ENCODE assay signal across 16 cellular contexts in the genomic region with DNA sequence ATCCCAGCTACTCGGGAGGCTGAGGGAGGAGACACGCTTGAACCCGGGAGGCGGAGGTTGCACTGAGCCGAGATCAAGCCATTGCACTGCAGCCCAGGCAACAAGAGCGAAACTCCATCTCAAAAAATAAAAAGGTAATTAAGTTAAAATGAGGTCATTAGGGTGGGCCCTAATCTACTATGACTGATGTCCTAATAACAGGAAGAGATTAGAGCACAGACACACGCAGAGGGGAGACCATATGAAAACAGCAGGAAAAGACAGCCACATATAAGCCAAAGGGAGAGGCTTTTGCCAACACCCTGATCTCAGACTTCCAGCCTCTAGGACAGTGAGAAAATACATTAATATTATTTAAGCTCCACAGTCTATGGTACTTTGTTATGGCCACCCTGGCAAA. TPM values are rescaled to one million over a fixed set of nuclear protein-coding genes. Genes with fewer than 3 reads are reported as not detected.
DNase-seq lines count a peak whose midpoint lies in the region; ATAC-seq lines count a peak whose summit lies in the region.
"Had no signal": no experiment of that assay in that cellular context is flagged by ENCODE, and none has a peak within 500 bp of the region (broad histone marks: within the 10 kb centered on the region; RNA-seq: fewer than 3 reads in every experiment).

No MANE protein-coding gene starts in this region.

- ATAC-seq in left ventricle myocardium superior, result peak; percentile 23
- ATAC-seq: A549; CD8-positive, alpha-beta T cell; GM12878 had no signal

- DNase-seq in NCI-H82 (lab: John Stamatoyannopoulos, UW) (peak; percentile 65), NCI-H82 treated with DMSO at 0.1 percent for 48 hours (lab: John Stamatoyannopoulos, UW; ENCODE audit: unreplicated experiment) (no peak), left ventricle myocardium superior (no peak), cardiac septum (ENCODE audit: low spot score) (no peak), Daoy (ENCODE audit: low read depth) (peak; percentile 39), NCI-H345 treated with DMSO at 0.1 percent for 48 hours (lab: John Stamatoyannopoulos, UW; ENCODE audit: unreplicated experiment) (no peak)
- DNase-seq: AML-193; Caco-2; Calu3; CD4-positive, alpha-beta T cell; CD8-positive, alpha-beta T cell; DMS79 treated with DMSO at 0.1 percent for 48 hours; EL; GDM1 had no signal

- intact Hi-C loops in left ventricle myocardium superior (cut with micrococcal nuclease) (no loop called here), cardiac septum (cut with DNase I) (no loop called here)

RNA-seq across cellular contexts. Expression of a gene that starts 17.3 kb away (rescaled TPM):
- total RNA-seq in left ventricle myocardium superior, result 147 TPM
- 119 TPM for total RNA-seq in cardiac septum
- 9.1 and 18.0 TPM in 2 replicates for total RNA-seq in Daoy (2014; rRNA removed; shearing (Covaris generic))

Comparison
In these comparisons a context has a peak if more than half of its experiments do, and no peak if none do; other contexts are left out.
1. DNase-seq: peak in NCI-H82 (single experiment) and Daoy (single experiment); none in NCI-H82 treated with DMSO at 0.1 percent for 48 hours (single experiment), left ventricle myocardium superior (single experiment), cardiac septum (single experiment) and NCI-H345 treated with DMSO at 0.1 percent for 48 hours (single experiment).